In the genomic region with DNA sequence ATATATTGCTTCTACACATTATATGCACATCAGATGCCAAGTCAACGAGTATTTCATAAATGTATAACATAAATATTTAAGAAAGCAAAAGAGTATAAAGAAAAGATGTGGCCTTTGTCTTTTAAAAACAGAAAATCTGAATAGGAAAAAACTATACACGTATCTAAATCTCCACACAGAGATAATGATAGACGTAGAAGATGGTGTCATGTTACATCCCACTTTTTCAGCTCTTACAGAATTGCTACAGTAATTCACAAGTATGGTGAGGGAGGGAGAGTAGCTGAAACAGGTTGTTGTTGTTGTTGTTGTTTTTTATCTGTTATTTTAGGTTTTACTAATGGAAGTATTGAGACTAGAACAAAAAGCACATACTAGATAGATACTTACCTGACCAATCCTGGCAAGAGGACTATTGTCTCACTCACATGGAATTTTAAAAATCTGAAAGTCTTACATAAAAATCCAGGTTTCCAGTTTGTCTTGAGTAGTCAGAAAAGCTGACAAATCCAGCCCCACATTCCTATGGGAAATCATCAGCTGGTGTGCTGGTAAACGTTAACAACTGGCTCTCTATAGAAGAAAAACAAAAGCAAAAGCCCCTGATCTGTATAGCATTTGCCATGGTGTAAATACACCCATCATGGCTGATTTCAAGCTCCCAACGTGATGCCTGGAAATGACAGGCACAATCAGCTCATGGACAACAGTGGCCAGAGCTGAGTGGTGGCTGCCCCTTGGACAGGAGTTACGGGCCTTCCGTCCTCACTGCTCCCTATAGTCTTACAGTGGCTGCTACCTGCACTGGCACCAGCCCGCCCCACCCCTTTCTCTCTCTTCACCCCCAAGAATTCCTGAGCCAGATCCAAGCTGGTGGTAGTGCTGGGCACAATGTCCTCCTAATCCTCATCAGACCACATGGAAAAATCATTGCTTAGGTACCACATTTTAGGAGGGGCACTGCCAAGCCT, we compare ENCODE assay signal across 13 cellular contexts. TPM values are rescaled to one million over a fixed set of nuclear protein-coding genes. Genes with fewer than 3 reads are reported as not detected.
DNase-seq lines count a peak whose midpoint lies in the region; ATAC-seq and TF ChIP-seq lines count a peak whose summit lies in the region.
"Had no signal": no experiment of that assay in that cellular context is flagged by ENCODE, and none has a peak within 500 bp of the region (broad histone marks: within the 10 kb centered on the region; RNA-seq: fewer than 3 reads in every experiment).

No MANE protein-coding gene starts in this region.

- H2AFZ ChIP-seq in mammary epithelial cell (ENCODE audit: low read depth, low read length), result no peak overlapping the region

- intact Hi-C loops in mammary epithelial cell (cut with micrococcal nuclease) (no loop called here), Right ventricle myocardium superior (cut with DNase I) (no loop called here)

- H3K4me3 ChIP-seq in mammary epithelial cell (replicated peaks in 1 of 3; ENCODE audit: insufficient read depth in 1 of 3, low read depth in 2 of 3, low read length in 3 of 3), result no peak overlapping the region
- H3K4me3 ChIP-seq: transverse colon had no signal

- H3K9me3 ChIP-seq in mammary epithelial cell (replicated peaks; ENCODE audit: insufficient read depth, low read length), result no peaks in the 10 kb centered on the region
- H3K9me3 ChIP-seq: transverse colon had no signal

- peaks cover 79% of the 10 kb centered on the region for H3K79me2 ChIP-seq in mammary epithelial cell (ENCODE audit: insufficient read depth, low read length)

- H3K9ac ChIP-seq in mammary epithelial cell (ENCODE audit: insufficient read depth, low read length), result no peak overlapping the region

- no peaks in the 10 kb centered on the region for H3K36me3 Mint-ChIP-seq in endothelial cell (ENCODE audit: low read depth, unreplicated experiment)

- peaks cover 8% of the 10 kb centered on the region for H3K4me1 Mint-ChIP-seq in endothelial cell (ENCODE audit: unreplicated experiment)

- no peaks in the 10 kb centered on the region for H3K27me3 ChIP-seq in mammary epithelial cell (ENCODE audit: insufficient read depth, low read length)
- H3K27me3 ChIP-seq: transverse colon had no signal

- peak; percentile 22 for DNase-seq in AG08396 (ENCODE audit: low spot score)
- peak; percentile 13 for DNase-seq in LHCN-M2 (ENCODE audit: low read depth)
- peak; percentile 39 for DNase-seq in mammary epithelial cell
- DNase-seq in kidney tubule cell (ENCODE audit: low spot score), result peak; percentile 84
- no peak for DNase-seq in endothelial cell (ENCODE audit: low spot score)
- DNase-seq in DMS53 treated with DMSO at 0.1 percent for 48 hours (lab: John Stamatoyannopoulos, UW; ENCODE audit: unreplicated experiment), result no peak
- DNase-seq in stimulated activated CD4-positive, alpha-beta T cell treated with anti-CD3 and anti-CD28 coated beads, Interleukin-4, amount 100 ng/mL, for 1 hour, result no peak
- no peak for DNase-seq in Right ventricle myocardium superior
- DNase-seq: activated CD8-positive, alpha-beta T cell treated with anti-CD3 and anti-CD28 coated beads, Interleukin-2, amount 10 ng/mL, durations not matched to agents 7 days and 5 days; activated naive CD4-positive, alpha-beta T cell treated with anti-CD3 and anti-CD28 coated beads, Interleukin-2, amount 50 U/mL, for 16 hours; NCI-H526 treated with DMSO at 0.1 percent for 48 hours; transverse colon had no signal

- CTCF ChIA-PET in mammary epithelial cell (lab: Charles Lee; ENCODE audit: low non-redundant PET), result no interaction called here

- 48% methylated on average over 5 of the region's 8 CpGs for WGBS in mammary epithelial cell (ENCODE audit: low coverage, missing lambda C conversion rate)

- H3K27ac ChIP-seq in mammary epithelial cell (ENCODE audit: insufficient read depth, low read depth, low read length), result peak overlapping the region; percentile 2
- H3K27ac ChIP-seq: C4-2B, transverse colon had no signal

- H3K27me3 Mint-ChIP-seq in endothelial cell (ENCODE audit: unreplicated experiment), result peaks cover 1% of the 10 kb centered on the region

- no peak overlapping the region for H3K4me3 Mint-ChIP-seq in endothelial cell (ENCODE audit: unreplicated experiment)
- H3K4me3 Mint-ChIP-seq: activated CD8-positive, alpha-beta T cell treated with anti-CD3 and anti-CD28 coated beads, Interleukin-2, amount 10 ng/mL, durations not matched to agents 7 days and 5 days had no signal

- H3K9me3 Mint-ChIP-seq in endothelial cell (ENCODE audit: unreplicated experiment), result no peaks in the 10 kb centered on the region

- TF ChIP-seq CTCF in mammary epithelial cell (conservative IDR thresholded peaks at IDR 0.05 in 1 of 2, IDR thresholded peaks at IDR 0.05 in 1 of 2; ENCODE audit: extremely low read depth in 1 of 2, insufficient read depth in 1 of 2, low read depth in 1 of 2, low read length in 2 of 2) (no peak), endothelial cell (IDR thresholded peaks at IDR 0.05; ENCODE audit: unreplicated experiment) (no peak)

- dilution Hi-C loops in mammary epithelial cell (cut with HindIII; ENCODE audit: low sequenced_read_pairs), result no loop called here

- H4K20me1 ChIP-seq in mammary epithelial cell (ENCODE audit: insufficient read depth, low read length), result no peaks in the 10 kb centered on the region

- H3K4me1 ChIP-seq in mammary epithelial cell (ENCODE audit: insufficient read depth, low read length), result peaks cover 10% of the 10 kb centered on the region

- BruUV-seq in mammary epithelial cell (replicated peaks; lab: Mats Ljungman, UMichigan), result no TSS peak

- H3K27ac Mint-ChIP-seq in endothelial cell (ENCODE audit: unreplicated experiment), result no peak overlapping the region
- H3K27ac Mint-ChIP-seq: activated CD8-positive, alpha-beta T cell treated with anti-CD3 and anti-CD28 coated beads, Interleukin-2, amount 10 ng/mL, durations not matched to agents 7 days and 5 days had no signal

- no peak for ATAC-seq in Right ventricle myocardium superior (ENCODE audit: poor library complexity)
- ATAC-seq: activated CD8-positive, alpha-beta T cell treated with anti-CD3 and anti-CD28 coated beads, Interleukin-2, amount 10 ng/mL, durations not matched to agents 7 days and 5 days had no signal

- peak overlapping the region; percentile 6 for H3K4me2 ChIP-seq in mammary epithelial cell (ENCODE audit: insufficient read depth, low read depth, low read length)

- H3K36me3 ChIP-seq in mammary epithelial cell (ENCODE audit: insufficient read depth, low read length), result peaks cover 4% of the 10 kb centered on the region
- H3K36me3 ChIP-seq: transverse colon had no signal

- in situ Hi-C loops in mammary epithelial cell (cut with MboI; ENCODE audit: low sequenced_read_pairs in 2 of 2), result no loop called here

RNA-seq across cellular contexts. Expression of gene VGLL4, which starts 47.4 kb away (rescaled TPM):
- total RNA-seq in LHCN-M2 (2014; rRNA removed), result 65.8 and 66.5 TPM in 2 replicates
- polyA plus RNA-seq in LHCN-M2 (2012), result 20.0 TPM
- 10 to 100 TPM; 30.8 to 77.3 TPM for total RNA-seq in mammary epithelial cell
- polyA plus RNA-seq in mammary epithelial cell, result 31.3 TPM
- 46.0 TPM for polyA minus RNA-seq in mammary epithelial cell
- 120 TPM for total RNA-seq in endothelial cell (ENCODE audit: unreplicated experiment)
- 23.0 TPM for total RNA-seq in Right ventricle myocardium superior

Comparison
In these comparisons a context has a peak if more than half of its experiments do, and no peak if none do; other contexts are left out.
1. DNase-seq: peak in AG08396 (single experiment), LHCN-M2 (single experiment), mammary epithelial cell (single experiment) and kidney tubule cell (single experiment); none in endothelial cell (single experiment), DMS53 treated with DMSO at 0.1 percent for 48 hours (single experiment), stimulated activated CD4-positive, alpha-beta T cell treated with anti-CD3 and anti-CD28 coated beads, Interleukin-4, amount 100 ng/mL, for 1 hour (single experiment) and Right ventricle myocardium superior (single experiment).